ENCODE assay signal across 14 cellular contexts in the genomic region with DNA sequence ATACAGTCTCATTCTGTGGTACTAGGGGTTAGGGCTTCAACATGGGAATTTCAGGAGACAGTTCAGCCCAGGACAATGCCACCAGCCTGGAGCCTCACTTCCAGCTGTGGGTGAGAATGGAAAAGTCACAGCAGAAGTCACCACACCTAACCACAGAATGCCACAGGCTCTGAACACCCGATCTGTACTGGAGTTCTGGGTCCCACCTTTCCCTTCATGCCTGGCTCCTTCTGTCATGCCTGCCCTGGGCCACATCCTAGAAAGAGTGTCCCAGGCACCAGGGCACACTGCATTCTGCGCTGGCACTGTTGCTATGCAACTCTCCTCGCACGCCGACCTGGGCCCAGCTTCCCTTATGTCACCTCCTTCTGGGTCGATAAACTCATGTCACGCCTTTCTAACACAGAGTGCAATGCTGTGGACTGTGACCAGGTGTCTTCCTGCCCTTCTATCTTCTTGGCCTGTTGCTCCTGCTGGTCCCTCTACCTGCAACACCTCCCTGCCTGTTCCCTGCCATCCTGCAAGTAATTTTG. TPM values are rescaled to one million over a fixed set of nuclear protein-coding genes. Genes with fewer than 3 reads are reported as not detected.
DNase-seq lines count a peak whose midpoint lies in the region; ATAC-seq and TF ChIP-seq lines count a peak whose summit lies in the region.
"Had no signal": no experiment of that assay in that cellular context is flagged by ENCODE, and none has a peak within 500 bp of the region (broad histone marks: within the 10 kb centered on the region; RNA-seq: fewer than 3 reads in every experiment).

No MANE protein-coding gene starts in this region.

- TF ChIP-seq POLR2A in stomach (IDR thresholded peaks at IDR 0.05) (no peak), gastroesophageal sphincter (IDR thresholded peaks at IDR 0.05) (no peak)

- TF ChIP-seq CTCF in heart right ventricle (IDR thresholded peaks at IDR 0.05) (no peak), stomach (IDR thresholded peaks at IDR 0.05) (no peak), gastroesophageal sphincter (IDR thresholded peaks at IDR 0.05) (no peak)

- ATAC-seq in heart right ventricle (peak in 5 of 8 donors; percentile 10 to 54 (median 34)), HG03565 (IDR thresholded peaks at IDR 0.05; ENCODE audit: unreplicated experiment) (no peak), gastroesophageal sphincter (no peak)
- ATAC-seq: HCT116 had no signal

- intact Hi-C loops in heart right ventricle (cut with DNase I), result loop anchor here in 2 of 10 donors (5.0 kb wide), 1 partner anchor 36 kb away; no protein-coding TSS in a partner anchor
- intact Hi-C loops in stomach (cut with DNase I; ENCODE audit: low total_unique reads), result no loop called here

- H3K27me3 Mint-ChIP-seq in activated naive CD4-positive, alpha-beta T cell treated with anti-CD3 and anti-CD28 coated beads, Interleukin-2, amount 50 U/mL, for 24 hours, result no peaks in the 10 kb centered on the region
- no peaks in the 10 kb centered on the region for H3K27me3 Mint-ChIP-seq in IgD-negative memory B cell

- H3K36me3 ChIP-seq in heart right ventricle (peaks cover 0 to 12% (median 0%) of the 10 kb centered on the region in 9 donors), stomach (no peaks in the 10 kb centered on the region), gastroesophageal sphincter (no peaks in the 10 kb centered on the region)

- 48 to 61% methylated on average over 7 of the region's 7 CpGs for WGBS in heart right ventricle, 2 donors
- 76 to 84% (median 83%) methylated on average over 7 of the region's 7 CpGs for WGBS in stomach, 5 donors
- WGBS in gastroesophageal sphincter (ENCODE audit: low coverage in 1 of 2), 2 donors, result 90% methylated on average over 6 of the region's 7 CpGs

- no peaks in the 10 kb centered on the region for H3K9me3 ChIP-seq in heart right ventricle
- H3K9me3 ChIP-seq in stomach, result no peaks in the 10 kb centered on the region
- H3K9me3 ChIP-seq in gastroesophageal sphincter, result no peaks in the 10 kb centered on the region

- H3K36me3 Mint-ChIP-seq in activated naive CD4-positive, alpha-beta T cell treated with anti-CD3 and anti-CD28 coated beads, Interleukin-2, amount 50 U/mL, for 24 hours, result peaks cover 7% of the 10 kb centered on the region
- H3K36me3 Mint-ChIP-seq in IgD-negative memory B cell, result peaks cover 3% of the 10 kb centered on the region

- no peak overlapping the region for H3K4me3 ChIP-seq in heart right ventricle
- no peak overlapping the region for H3K4me3 ChIP-seq in stomach
- no peak overlapping the region for H3K4me3 ChIP-seq in gastroesophageal sphincter
- H3K4me3 ChIP-seq: SK-N-MC had no signal

- no peak for TF ChIP-seq EP300 in stomach (IDR thresholded peaks at IDR 0.05)
- TF ChIP-seq EP300 in gastroesophageal sphincter (IDR thresholded peaks at IDR 0.05), result no peak

- H3K27ac ChIP-seq in heart right ventricle (peak overlapping the region; percentile 59 to 87 (median 74)), stomach (peak overlapping the region in 3 of 5 donors; percentile 9 to 66 (median 40)), gastroesophageal sphincter (peak overlapping the region in 1 of 4 donors; percentile 38)
- H3K27ac ChIP-seq: C4-2B, SK-N-MC had no signal

- H3K4me1 ChIP-seq in heart right ventricle (peaks cover 34 to 100% (median 94%) of the 10 kb centered on the region in 9 donors), stomach (peaks cover 13 to 91% (median 45%) of the 10 kb centered on the region in 4 donors), gastroesophageal sphincter (peaks cover 0 to 75% (median 9%) of the 10 kb centered on the region in 3 donors)

- peak overlapping the region; percentile 90 for H3K27ac Mint-ChIP-seq in activated naive CD4-positive, alpha-beta T cell treated with anti-CD3 and anti-CD28 coated beads, Interleukin-2, amount 50 U/mL, for 24 hours
- H3K27ac Mint-ChIP-seq in IgD-negative memory B cell, result peak overlapping the region; percentile 59 to 95 (median 95)

- H3K27me3 ChIP-seq in heart right ventricle (no peaks in the 10 kb centered on the region), stomach (no peaks in the 10 kb centered on the region), gastroesophageal sphincter (no peaks in the 10 kb centered on the region)

- H3K9me3 Mint-ChIP-seq in activated naive CD4-positive, alpha-beta T cell treated with anti-CD3 and anti-CD28 coated beads, Interleukin-2, amount 50 U/mL, for 24 hours, result no peaks in the 10 kb centered on the region
- no peaks in the 10 kb centered on the region for H3K9me3 Mint-ChIP-seq in IgD-negative memory B cell

- peak overlapping the region; percentile 59 for H3K4me3 Mint-ChIP-seq in activated naive CD4-positive, alpha-beta T cell treated with anti-CD3 and anti-CD28 coated beads, Interleukin-2, amount 50 U/mL, for 24 hours
- H3K4me3 Mint-ChIP-seq in IgD-negative memory B cell, result peak overlapping the region; percentile 27 to 93 (median 78)

- no peak for DNase-seq in activated naive CD4-positive, alpha-beta T cell treated with anti-CD3 and anti-CD28 coated beads, Interleukin-2, amount 50 U/mL, for 16 hours
- DNase-seq in heart right ventricle, result peak in 1 of 2 donors; percentile 33
- no peak for DNase-seq in stomach
- no peak for DNase-seq in cerebellum (ENCODE audit: low spot score)
- DNase-seq: activated effector memory CD4-positive, alpha-beta T cell treated with Interleukin-2 at 50 U/mL for 16 hours; NCI-H345; retina had no signal

- peaks cover 85% of the 10 kb centered on the region for H3K4me1 Mint-ChIP-seq in activated naive CD4-positive, alpha-beta T cell treated with anti-CD3 and anti-CD28 coated beads, Interleukin-2, amount 50 U/mL, for 24 hours
- H3K4me1 Mint-ChIP-seq in IgD-negative memory B cell, result peaks cover 41 to 69% (median 50%) of the 10 kb centered on the region in 3 donors

RNA-seq across cellular contexts. Expression of a gene that starts 21.2 kb away (rescaled TPM):
- 249 TPM for polyA plus RNA-seq in IgD-negative memory B cell
- total RNA-seq in heart right ventricle, result 10 to 100 TPM; 27.9 to 50.2 (median 39.7) TPM
- polyA plus RNA-seq in heart right ventricle, result 10 to 100 TPM in 1 of 2 donors, 1 to 10 TPM in 1; 9.0 to 13.5 TPM
- 10 to 100 TPM in 4 of 5 donors, 1 to 10 TPM in 1; 8.2 to 29.0 (median 16.2) TPM for total RNA-seq in stomach
- polyA plus RNA-seq in stomach, result 10 to 100 TPM in 2 of 3 donors, 1 to 10 TPM in 1; 6.0 to 43.7 (median 23.2) TPM
- total RNA-seq in gastroesophageal sphincter, result 10 to 100 TPM; 14.5 to 20.6 (median 17.3) TPM
- total RNA-seq in cerebellum, result 5.3 TPM

Comparison
In these comparisons a context has a peak if more than half of its experiments do, and no peak if none do; other contexts are left out.
1. ATAC-seq: peak in heart right ventricle (5 of 8); none in HG03565 (single experiment) and gastroesophageal sphincter (single experiment).